Comparison of ENCODE assay signal across 19 cellular contexts in the genomic region with DNA sequence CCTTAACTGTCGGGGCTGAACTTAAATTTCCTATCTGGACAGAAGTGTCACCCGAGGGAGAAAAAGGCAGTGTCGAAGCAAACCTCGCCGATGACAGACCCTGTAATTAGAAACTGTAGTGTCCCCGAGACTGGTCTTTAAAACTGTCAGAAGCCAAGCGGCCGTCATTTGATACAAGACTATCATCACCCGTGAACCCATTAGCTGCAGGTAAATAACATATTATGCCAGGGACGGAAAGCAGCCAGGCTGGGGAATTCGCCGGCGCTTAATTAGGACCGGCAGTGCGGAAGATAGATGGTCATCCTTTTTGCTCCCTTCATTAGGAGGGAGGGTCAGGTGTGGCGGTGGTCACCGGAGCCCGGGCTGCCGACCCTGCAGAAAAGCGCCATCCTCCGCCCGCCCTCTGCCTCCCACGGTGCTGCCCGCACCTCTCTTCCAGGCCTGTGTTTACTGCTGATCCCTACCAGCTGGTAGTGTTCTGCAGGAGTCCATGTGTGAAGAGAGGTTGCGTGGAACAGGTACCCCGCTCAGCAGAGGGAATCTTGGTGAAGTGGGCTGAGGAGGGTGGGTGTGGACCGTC.
DNase-seq lines count a peak whose midpoint lies in the region; ATAC-seq, FAIRE-seq and TF ChIP-seq lines count a peak whose summit lies in the region.
"Had no signal": no experiment of that assay in that cellular context is flagged by ENCODE, and none has a peak within 500 bp of the region (broad histone marks: within the 10 kb centered on the region; RNA-seq: fewer than 3 reads in every experiment).

No MANE protein-coding gene starts in this region.

- H4K8ac ChIP-seq in H1 (ENCODE audit: extremely low read depth, insufficient read depth, low read length), result no peak overlapping the region

- H3K79me2 ChIP-seq in H1 (ENCODE audit: control insufficient read depth in 1 of 2, insufficient read depth in 2 of 2, low read length in 2 of 2), result no peaks in the 10 kb centered on the region

- no peaks in the 10 kb centered on the region for H3K9me3 ChIP-seq in cardiac muscle cell (ENCODE audit: low read depth)
- H3K9me3 ChIP-seq in H1 (ENCODE audit: insufficient read depth in 2 of 2, low read depth in 1 of 2, low read length in 1 of 2), result no peaks in the 10 kb centered on the region

- no peak overlapping the region for H2AFZ ChIP-seq in H1 (ENCODE audit: low read length)
- H2AFZ ChIP-seq: GM23338 had no signal

- H3K27ac ChIP-seq in cardiac muscle cell (peak overlapping the region; percentile 84), H1 (ENCODE audit: low read depth, low read length) (no peak overlapping the region)

- H3K79me1 ChIP-seq in H1 (ENCODE audit: low read depth, low read length), result no peaks in the 10 kb centered on the region; the same call in none of the 2 replicates

- H4K5ac ChIP-seq in H1 (ENCODE audit: insufficient read length, low read depth, low read length), result no peak overlapping the region

- H3K14ac ChIP-seq in H1 (ENCODE audit: insufficient read length), result no peak overlapping the region

- H3K23ac ChIP-seq in H1 (ENCODE audit: insufficient read length), result no peak overlapping the region

- no peak overlapping the region for H3K9ac ChIP-seq in H1 (replicated peaks in 1 of 4; ENCODE audit: extremely low read depth in 1 of 4, low read depth in 3 of 4, low read length in 3 of 4)

- FAIRE-seq in H1 (lab: Jason Lieb, UNC), result no peak
- FAIRE-seq: GM12892 had no signal

- TF ChIP-seq POLR2A in H1 (IDR thresholded peaks at IDR 0.05; ENCODE audit: control extremely low read depth in 1 of 2, low read depth in 2 of 2, low read length in 2 of 2), result no peak

- TF ChIP-seq CTCF in cardiac muscle cell (IDR thresholded peaks at IDR 0.05; ENCODE audit: low read depth, low read length) (no peak), H1 (IDR thresholded peaks at IDR 0.05; ENCODE audit: control extremely low read depth in 1 of 3, insufficient read depth in 1 of 3, low read depth in 1 of 3, low read length in 3 of 3) (no peak)

- H3K4ac ChIP-seq in H1 (replicated peaks; ENCODE audit: insufficient read length, low read depth, low read length), result no peak overlapping the region

- intact Hi-C loops in left ventricle myocardium superior (cut with micrococcal nuclease), result no loop called here

- H3K36me3 ChIP-seq in cardiac muscle cell (no peaks in the 10 kb centered on the region), H1 (ENCODE audit: control insufficient read depth in 2 of 4, insufficient read depth in 4 of 4, low read length in 3 of 4) (no peaks in the 10 kb centered on the region)

- no peak overlapping the region; the same call in 1 of the 2 replicates for H3K18ac ChIP-seq in H1 (ENCODE audit: extremely low read depth, low read length)

- CTCF ChIA-PET in H1 (lab: Charles Lee; ENCODE audit: partially characterized antibody), result interaction anchor here (0.9 to 7.3 kb wide), 17 partner anchors 9 to 166 kb away, joined by 3 to 77 read pairs (median 4); no protein-coding TSS in a partner anchor

- no peak for TF ChIP-seq RAD21 in H1 (IDR thresholded peaks at IDR 0.05 in 1 of 2, conservative IDR thresholded peaks at IDR 0.05 in 1 of 2; ENCODE audit: low read depth in 2 of 2, low read length in 2 of 2)

- H4K20me1 ChIP-seq in H1 (replicated peaks in 1 of 2; ENCODE audit: control insufficient read depth in 1 of 2, insufficient read depth in 2 of 2, low read length in 2 of 2), result peaks cover 0 to under 1% of the 10 kb centered on the region in 2 experiments

- no peak for TF ChIP-seq EP300 in H1 (IDR thresholded peaks at IDR 0.05; ENCODE audit: borderline replicate concordance in 1 of 2, low read depth in 2 of 2, low read length in 2 of 2)

- WGBS in H1 (ENCODE audit: extremely low coverage in 1 of 2, insufficient coverage in 1 of 2, insufficient read length in 1 of 2, insufficient replicate concordance in 2 of 2, low coverage in 1 of 2, low lambda C conversion rate in 2 of 2, missing lambda C conversion rate in 1 of 2), 2 experiments, result 90% methylated on average over 27 of the region's 27 CpGs; no CpG with 5 or more reads in 1 of the 2 experiments

- DNase-seq in cardiac muscle cell (ENCODE audit: low read depth in 1 of 2, low spot score in 1 of 2), result no peak
- no peak for DNase-seq in left ventricle myocardium superior
- DNase-seq in NCI-H2227 treated with DMSO at 0.1 percent for 48 hours (lab: John Stamatoyannopoulos, UW), result peak; percentile 40
- DNase-seq in H1 (ENCODE audit: low read depth in 1 of 2, low spot score in 2 of 2), result no peak
- no peak for DNase-seq in KG1 (lab: John Stamatoyannopoulos, UW)
- DNase-seq in activated CD4-positive, alpha-beta T cell treated with anti-CD3 and anti-CD28 coated beads, Interleukin-2, amount 50 U/mL, for 48 hours, result no peak
- DNase-seq: 8988T, C1 segment of cervical spinal cord, GF-D8, HFFc6, NCI-H1048, NCI-H187 treated with DMSO at 0.1 percent for 48 hours, NCI-H2171 treated with DMSO at 0.1 percent for 48 hours, NCI-H510A treated with DMSO at 0.1 percent for 48 hours, SHP77 treated with DMSO at 0.1 percent for 48 hours had no signal

- H3K4me3 ChIP-seq in cardiac muscle cell (no peak overlapping the region), H1 (ENCODE audit: extremely low read depth in 1 of 4, insufficient read depth in 2 of 4, low read depth in 3 of 4, low read length in 4 of 4) (no peak overlapping the region)
- H3K4me3 ChIP-seq: GM23338 had no signal

- no peak overlapping the region for H3K4me2 ChIP-seq in H1 (ENCODE audit: insufficient read depth in 1 of 2, low read depth in 2 of 2, low read length in 2 of 2)
- H3K4me2 ChIP-seq: GM23338 had no signal

- peak overlapping the region; percentile 40 for H4K91ac ChIP-seq in H1 (replicated peaks; ENCODE audit: insufficient read length, low read length)

- H3K23me2 ChIP-seq in H1 (ENCODE audit: low read depth, low read length), result no peaks in the 10 kb centered on the region

- H3K27me3 ChIP-seq in cardiac muscle cell, result no peaks in the 10 kb centered on the region
- H3K27me3 ChIP-seq in H1 (replicated peaks in 1 of 4; ENCODE audit: control insufficient read depth in 3 of 4, extremely low read depth in 1 of 4, insufficient read depth in 3 of 4, low read length in 3 of 4), result no peaks in the 10 kb centered on the region; a peak in 1 of 7 replicates

- no peak overlapping the region for H2BK12ac ChIP-seq in H1 (ENCODE audit: low read depth, low read length)

- H2BK20ac ChIP-seq in H1 (ENCODE audit: low read length), result no peak overlapping the region

- ATAC-seq in left ventricle myocardium superior, result no peak
- no peak for ATAC-seq in GM21619 (IDR thresholded peaks at IDR 0.05; ENCODE audit: unreplicated experiment)
- ATAC-seq in HG03159 (IDR thresholded peaks at IDR 0.05; ENCODE audit: unreplicated experiment), result no peak
- ATAC-seq: GM23338 had no signal

- no peak overlapping the region for H2AK5ac ChIP-seq in H1 (ENCODE audit: low read depth, low read length)

- H2BK120ac ChIP-seq in H1 (replicated peaks; ENCODE audit: low read depth, low read length), result no peak overlapping the region

- H3K56ac ChIP-seq in H1 (replicated peaks; ENCODE audit: insufficient read length, low read depth, low read length), result no peak overlapping the region

- no peak overlapping the region for H2BK15ac ChIP-seq in H1 (ENCODE audit: low read length)

- POLR2A ChIA-PET in H1 (lab: Charles Lee; ENCODE audit: partially characterized antibody), result interaction anchor here (1.7 kb wide), 1 partner anchor 11 kb away, joined by 4 read pairs; no protein-coding TSS in a partner anchor

- no peak overlapping the region for H2BK5ac ChIP-seq in H1 (ENCODE audit: low read depth, low read length)

- H3K4me1 ChIP-seq in cardiac muscle cell (ENCODE audit: low read depth) (peaks cover 17% of the 10 kb centered on the region), H1 (replicated peaks in 1 of 4; ENCODE audit: control insufficient read depth in 3 of 4, insufficient read depth in 4 of 4, low read length in 3 of 4) (peaks cover 2 to 14% (median 10%) of the 10 kb centered on the region in 4 experiments; a peak in 6 of 7 replicates)

TF ChIP-seq in H1, 55 proteins besides CTCF, POLR2A, EP300 and RAD21:
- no peak for TF ChIP-seq CEBPB (IDR thresholded peaks at IDR 0.05; ENCODE audit: low read depth, low read length)
- TF ChIP-seq CTBP2 (IDR thresholded peaks at IDR 0.05; ENCODE audit: borderline replicate concordance, insufficient read depth, insufficient read length, low read length), result no peak
- TF ChIP-seq BCL11A (IDR thresholded peaks at IDR 0.05; ENCODE audit: low read depth in 2 of 2, low read length in 2 of 2), result no peak
- TF ChIP-seq RFX5 (IDR thresholded peaks at IDR 0.05; ENCODE audit: borderline replicate concordance, low read depth, low read length), result no peak
- no peak for TF ChIP-seq SIN3A (conservative IDR thresholded peaks at IDR 0.05 in 1 of 2, IDR thresholded peaks at IDR 0.05 in 1 of 2; ENCODE audit: low read depth in 1 of 2, low read length in 2 of 2)
- no peak for TF ChIP-seq TEAD4 (IDR thresholded peaks at IDR 0.05; ENCODE audit: low read depth, low read length)
